5 cellular contexts compared by ENCODE assay signal in genomic region chr12:51538149-51538548, GRCh38.
"Had no signal": no experiment of that assay in that cellular context is flagged by ENCODE, and none has a peak within 500 bp of the region (broad histone marks: within the 10 kb centered on the region; RNA-seq: fewer than 3 reads in every experiment).

No MANE protein-coding gene starts in this region.

- H3K27ac ChIP-seq: HL-60 had no signal

- H3K36me3 Mint-ChIP-seq: IgD-negative memory B cell had no signal

- H3K27ac Mint-ChIP-seq: GM23338 had no signal

- H3K4me1 Mint-ChIP-seq: IgD-negative memory B cell had no signal

- DNase-seq: H9, HCEC 1CT had no signal

- H3K9me3 Mint-ChIP-seq: GM23338, H9, IgD-negative memory B cell had no signal

- H3K4me3 Mint-ChIP-seq: GM23338, H9, IgD-negative memory B cell had no signal

- H3K4me3 ChIP-seq: GM23338 had no signal
